Comparison of ENCODE assay signal across 11 cellular contexts in the genomic region with DNA sequence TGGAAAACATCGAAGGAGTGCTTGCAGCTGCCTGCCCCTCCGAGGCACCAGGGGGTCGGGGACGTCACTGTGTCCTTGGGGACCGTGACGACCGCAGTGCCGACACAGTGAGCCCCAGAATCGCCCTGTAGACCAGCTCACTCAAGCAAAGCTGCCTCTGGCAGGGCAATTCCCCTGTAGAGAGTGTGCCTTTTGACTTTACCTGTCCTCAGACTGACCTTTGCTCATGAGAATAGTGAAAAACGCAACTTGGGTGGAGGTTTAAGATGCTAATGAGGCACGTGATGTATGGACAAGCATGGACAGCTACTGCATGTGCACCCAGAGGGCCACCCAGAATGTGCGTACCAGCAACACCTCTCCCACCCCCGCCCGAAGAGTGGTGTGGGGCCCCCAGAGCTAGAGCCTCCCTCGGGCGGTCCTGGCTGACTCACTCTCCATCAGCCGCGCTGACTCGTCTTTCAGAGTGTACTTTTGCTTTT.
DNase-seq lines count a peak whose midpoint lies in the region; ATAC-seq, FAIRE-seq and TF ChIP-seq lines count a peak whose summit lies in the region.
"Had no signal": no experiment of that assay in that cellular context is flagged by ENCODE, and none has a peak within 500 bp of the region (broad histone marks: within the 10 kb centered on the region; RNA-seq: fewer than 3 reads in every experiment).

No MANE protein-coding gene starts in this region.

- H3K27me3 ChIP-seq in GM12878 (replicated peaks in 1 of 2; ENCODE audit: control insufficient read depth in 2 of 2, insufficient read depth in 2 of 2, low read length in 1 of 2) (no peaks in the 10 kb centered on the region), upper lobe of left lung (no peaks in the 10 kb centered on the region)

- no peaks in the 10 kb centered on the region for H4K20me1 ChIP-seq in GM12878 (ENCODE audit: control insufficient read depth, insufficient read depth)

- no peak overlapping the region for H3K4me3 Mint-ChIP-seq in activated naive CD8-positive, alpha-beta T cell treated with anti-CD3 and anti-CD28 coated beads, Interleukin-2, amount 50 U/mL, for 24 hours
- no peak overlapping the region for H3K4me3 Mint-ChIP-seq in activated naive CD8-positive, alpha-beta T cell treated with anti-CD3 and anti-CD28 coated beads for 36 hours
- H3K4me3 Mint-ChIP-seq: activated CD4-positive, alpha-beta memory T cell treated with anti-CD3 and anti-CD28 coated beads for 36 hours had no signal

- H3K9ac ChIP-seq in GM12878 (ENCODE audit: control insufficient read depth, insufficient read depth, low read length) = no peak overlapping the region

- peaks cover 6% of the 10 kb centered on the region for H3K4me1 Mint-ChIP-seq in activated naive CD8-positive, alpha-beta T cell treated with anti-CD3 and anti-CD28 coated beads, Interleukin-2, amount 50 U/mL, for 24 hours
- no peaks in the 10 kb centered on the region for H3K4me1 Mint-ChIP-seq in activated naive CD8-positive, alpha-beta T cell treated with anti-CD3 and anti-CD28 coated beads for 36 hours

- H3K36me3 ChIP-seq in GM12878 (ENCODE audit: control insufficient read depth in 2 of 2, insufficient read depth in 2 of 2, low read length in 1 of 2) = no peaks in the 10 kb centered on the region
- no peaks in the 10 kb centered on the region for H3K36me3 ChIP-seq in upper lobe of left lung
- H3K36me3 ChIP-seq: lower lobe of right lung had no signal

- peak; percentile 37 for ATAC-seq in activated naive CD8-positive, alpha-beta T cell treated with anti-CD3 and anti-CD28 coated beads, Interleukin-2, amount 50 U/mL, for 24 hours
- ATAC-seq in HG02870 (IDR thresholded peaks at IDR 0.05; ENCODE audit: unreplicated experiment) = peak; percentile 42
- peak; percentile 94 for ATAC-seq in GM12878
- peak; percentile 9 to 33 for ATAC-seq in upper lobe of left lung (ENCODE audit: low FRiP score in 2 of 2)
- ATAC-seq: right cardiac atrium had no signal

- no peaks in the 10 kb centered on the region for H3K9me3 Mint-ChIP-seq in activated naive CD8-positive, alpha-beta T cell treated with anti-CD3 and anti-CD28 coated beads, Interleukin-2, amount 50 U/mL, for 24 hours
- H3K9me3 Mint-ChIP-seq in activated naive CD8-positive, alpha-beta T cell treated with anti-CD3 and anti-CD28 coated beads for 36 hours = no peaks in the 10 kb centered on the region
- H3K9me3 Mint-ChIP-seq: activated CD4-positive, alpha-beta memory T cell treated with anti-CD3 and anti-CD28 coated beads for 36 hours had no signal

- H3K79me2 ChIP-seq in GM12878 (ENCODE audit: control insufficient read depth, insufficient read depth, low read length) = no peaks in the 10 kb centered on the region

- H2AFZ ChIP-seq in GM12878 (ENCODE audit: control insufficient read depth, low read depth, low read length) = no peak overlapping the region

- POLR2A ChIA-PET in GM12878 (lab: Charles Lee) (interaction anchor here (0.5 to 1.7 kb wide), 7 partner anchors 8 to 271 kb away, joined by 3 to 12 read pairs (median 3); a partner anchor contains a TSS), GM10248 (lab: Yijun Ruan, JAX) (no interaction called here)

- in situ Hi-C loops in GM12878 (cut with MboI) = no loop called here

- H3K9me3 ChIP-seq in GM12878 (replicated peaks; ENCODE audit: control insufficient read depth, insufficient read depth, low read length) = no peaks in the 10 kb centered on the region
- H3K9me3 ChIP-seq in upper lobe of left lung = no peaks in the 10 kb centered on the region
- H3K9me3 ChIP-seq: lower lobe of right lung had no signal

- H3K27ac ChIP-seq in GM12878 (ENCODE audit: control insufficient read depth, insufficient read depth) (no peak overlapping the region), upper lobe of left lung (no peak overlapping the region)
- H3K27ac ChIP-seq: lower lobe of right lung had no signal

- H3K4me1 ChIP-seq in GM12878 (ENCODE audit: control insufficient read depth, insufficient read depth, low read length) (no peaks in the 10 kb centered on the region; the same call in 1 of the 2 replicates), upper lobe of left lung (no peaks in the 10 kb centered on the region)
- H3K4me1 ChIP-seq: lower lobe of right lung had no signal

- H3K4me3 ChIP-seq in GM12878 = peak overlapping the region; percentile 54
- H3K4me3 ChIP-seq in upper lobe of left lung = no peak overlapping the region
- H3K4me3 ChIP-seq: lower lobe of right lung had no signal

- intact Hi-C loops in GM12878 (cut with micrococcal nuclease; ENCODE audit: unreplicated experiment) = no loop called here

- no peaks in the 10 kb centered on the region for H3K36me3 Mint-ChIP-seq in activated naive CD8-positive, alpha-beta T cell treated with anti-CD3 and anti-CD28 coated beads, Interleukin-2, amount 50 U/mL, for 24 hours (ENCODE audit: low read depth)
- H3K36me3 Mint-ChIP-seq in activated naive CD8-positive, alpha-beta T cell treated with anti-CD3 and anti-CD28 coated beads for 36 hours = no peaks in the 10 kb centered on the region
- H3K36me3 Mint-ChIP-seq: activated CD4-positive, alpha-beta memory T cell treated with anti-CD3 and anti-CD28 coated beads for 36 hours had no signal

- TF ChIP-seq EP300 in GM12878 (IDR thresholded peaks at IDR 0.05; ENCODE audit: borderline replicate concordance in 1 of 2, control insufficient read depth in 1 of 2, low read depth in 2 of 2, low read length in 2 of 2) = peak in 1 of 2 experiments; percentile 43; a peak in 1 of 4 replicates
- no peak for TF ChIP-seq EP300 in upper lobe of left lung (IDR thresholded peaks at IDR 0.05)

- no peak overlapping the region for H3K27ac Mint-ChIP-seq in activated naive CD8-positive, alpha-beta T cell treated with anti-CD3 and anti-CD28 coated beads, Interleukin-2, amount 50 U/mL, for 24 hours
- no peak overlapping the region for H3K27ac Mint-ChIP-seq in activated naive CD8-positive, alpha-beta T cell treated with anti-CD3 and anti-CD28 coated beads for 36 hours
- H3K27ac Mint-ChIP-seq: activated CD4-positive, alpha-beta memory T cell treated with anti-CD3 and anti-CD28 coated beads for 36 hours had no signal

- RAD21 ChIA-PET in GM12878 (lab: Charles Lee; ENCODE audit: unreplicated experiment) = interaction anchor here (0.8 to 1.7 kb wide), 12 partner anchors 10 to 272 kb away, joined by 3 to 12 read pairs (median 4); a partner anchor contains a TSS

- H3K4me2 ChIP-seq in GM12878 (ENCODE audit: control insufficient read depth, insufficient read depth) = peak overlapping the region; percentile 32

- no peak for TF ChIP-seq POLR2A in GM12878 (IDR thresholded peaks at IDR 0.05; ENCODE audit: low read depth, low read length)
- no peak for TF ChIP-seq POLR2A in upper lobe of left lung (IDR thresholded peaks at IDR 0.05)

- no peak for DNase-seq in activated naive CD8-positive, alpha-beta T cell treated with anti-CD3 and anti-CD28 coated beads, Interleukin-2, amount 50 U/mL, for 24 hours
- no peak for DNase-seq in activated naive CD8-positive, alpha-beta T cell treated with anti-CD3 and anti-CD28 coated beads for 36 hours
- DNase-seq in GM12878 (ENCODE audit: low read depth, low spot score) (peak; percentile 27), upper lobe of left lung (no peak), NCI-H510A treated with DMSO at 0.1 percent for 48 hours (lab: John Stamatoyannopoulos, UW) (no peak), GM10248 (ENCODE audit: extremely low spot score) (no peak)
- DNase-seq in activated CD4-positive, alpha-beta T cell treated with anti-CD3 and anti-CD28 coated beads, Interleukin-2, amount 50 U/mL, for 1 hour = no peak
- DNase-seq: activated CD4-positive, alpha-beta memory T cell treated with anti-CD3 and anti-CD28 coated beads for 36 hours; lower lobe of right lung; right cardiac atrium had no signal

- 14% methylated on average over 19 of the region's 19 CpGs for WGBS in GM12878 (ENCODE audit: insufficient coverage, insufficient replicate concordance, low lambda C conversion rate, missing lambda C conversion rate)
- 73 to 76% methylated on average over 19 of the region's 19 CpGs for WGBS in upper lobe of left lung, 2 donors

- SMC1A ChIA-PET in GM12878 (lab: Charles Lee; ENCODE audit: uncharacterized antibody, unreplicated experiment) = interaction anchor here (0.7 to 3.2 kb wide), 8 partner anchors 11 to 40 kb away, joined by 3 to 23 read pairs (median 4); no protein-coding TSS in a partner anchor

- H3K27me3 Mint-ChIP-seq in activated naive CD8-positive, alpha-beta T cell treated with anti-CD3 and anti-CD28 coated beads, Interleukin-2, amount 50 U/mL, for 24 hours = peaks cover 3% of the 10 kb centered on the region
- H3K27me3 Mint-ChIP-seq in activated naive CD8-positive, alpha-beta T cell treated with anti-CD3 and anti-CD28 coated beads for 36 hours = peaks cover 14% of the 10 kb centered on the region

- FAIRE-seq in GM12878 (lab: Jason Lieb, UNC) = no peak

- CTCF ChIA-PET in GM12878 (lab: Yijun Ruan, JAX) = interaction anchor here (0.5 to 1.5 kb wide), 7 partner anchors 8 to 287 kb away, joined by 3 to 7 read pairs (median 4); no protein-coding TSS in a partner anchor
- CTCF ChIA-PET in GM10248 (lab: Yijun Ruan, JAX) = interaction anchor here (1.1 to 1.5 kb wide), 3 partner anchors 13 to 47 kb away, joined by 3 to 4 read pairs (median 4); no protein-coding TSS in a partner anchor

- BruUV-seq in GM12878 (replicated peaks; lab: Mats Ljungman, UMichigan) = no TSS peak

- TF ChIP-seq CTCF in GM12878 (IDR thresholded peaks at IDR 0.05 in 2 of 3, conservative IDR thresholded peaks at IDR 0.05 in 1 of 3; ENCODE audit: control insufficient read depth in 2 of 3, extremely low read depth in 1 of 3, insufficient read depth in 1 of 3, low read depth in 3 of 3, low read length in 3 of 3) (no peak), upper lobe of left lung (IDR thresholded peaks at IDR 0.05) (no peak), GM10248 (IDR thresholded peaks at IDR 0.05; ENCODE audit: control extremely low read depth, extremely low read depth, low read depth, missing control alignments) (no peak)

- TF ChIP-seq RAD21 in GM12878 (IDR thresholded peaks at IDR 0.05; ENCODE audit: insufficient read depth, low read depth, low read length) = no peak

TF ChIP-seq in GM12878, 131 proteins besides CTCF, POLR2A, EP300 and RAD21 (continues in another document):
- TF ChIP-seq, protein P1, sequence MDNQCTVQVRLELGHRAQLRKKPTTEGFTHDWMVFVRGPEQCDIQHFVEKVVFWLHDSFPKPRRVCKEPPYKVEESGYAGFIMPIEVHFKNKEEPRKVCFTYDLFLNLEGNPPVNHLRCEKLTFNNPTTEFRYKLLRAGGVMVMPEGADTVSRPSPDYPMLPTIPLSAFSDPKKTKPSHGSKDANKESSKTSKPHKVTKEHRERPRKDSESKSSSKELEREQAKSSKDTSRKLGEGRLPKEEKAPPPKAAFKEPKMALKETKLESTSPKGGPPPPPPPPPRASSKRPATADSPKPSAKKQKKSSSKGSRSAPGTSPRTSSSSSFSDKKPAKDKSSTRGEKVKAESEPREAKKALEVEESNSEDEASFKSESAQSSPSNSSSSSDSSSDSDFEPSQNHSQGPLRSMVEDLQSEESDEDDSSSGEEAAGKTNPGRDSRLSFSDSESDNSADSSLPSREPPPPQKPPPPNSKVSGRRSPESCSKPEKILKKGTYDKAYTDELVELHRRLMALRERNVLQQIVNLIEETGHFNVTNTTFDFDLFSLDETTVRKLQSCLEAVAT (IDR thresholded peaks at IDR 0.05) = no peak
- TF ChIP-seq NFIC (IDR thresholded peaks at IDR 0.05; ENCODE audit: low read depth, low read length) (no peak), SMC3 (IDR thresholded peaks at IDR 0.05; ENCODE audit: borderline replicate concordance, low read length) (no peak), MTA2 (IDR thresholded peaks at IDR 0.05; ENCODE audit: low read depth) (peak; percentile 75)

Comparison
In these comparisons a context has a peak if more than half of its experiments do, and no peak if none do; other contexts are left out.
1. ATAC-seq: peak in every context shown above with its lines; median percentile 94 in GM12878; 42 in HG02870; 37 in activated naive CD8-positive, alpha-beta T cell treated with anti-CD3 and anti-CD28 coated beads, Interleukin-2, amount 50 U/mL, for 24 hours; 21 in upper lobe of left lung.